ENCODE assay signal across 35 cellular contexts in the genomic region with DNA sequence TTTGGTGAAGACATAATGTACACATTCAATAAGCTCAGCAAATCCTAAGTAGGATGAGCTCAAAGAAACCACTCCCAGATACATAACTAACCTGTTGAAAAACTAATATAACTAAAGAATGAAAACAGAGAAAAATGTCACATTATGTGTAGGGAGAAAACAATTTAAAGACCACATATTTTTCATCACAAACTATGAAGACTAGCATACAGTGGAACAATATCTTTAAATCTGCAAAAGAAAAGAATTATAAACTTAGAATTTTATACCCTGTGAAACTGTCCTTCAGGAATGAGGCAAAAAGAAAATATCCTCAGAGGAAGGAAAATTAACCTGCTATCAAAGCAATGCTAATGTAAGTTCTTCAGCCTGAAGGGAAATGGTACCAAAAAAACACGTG.
DNase-seq lines count a peak whose midpoint lies in the region; ATAC-seq, FAIRE-seq and TF ChIP-seq lines count a peak whose summit lies in the region.
"Had no signal": no experiment of that assay in that cellular context is flagged by ENCODE, and none has a peak within 500 bp of the region (broad histone marks: within the 10 kb centered on the region; RNA-seq: fewer than 3 reads in every experiment).

No MANE protein-coding gene starts in this region.

- no peak for ATAC-seq in HepG2
- ATAC-seq in right lobe of liver = no peak
- no peak for ATAC-seq in GM12878
- no peak for ATAC-seq in K562
- ATAC-seq: A549; CD8-positive, alpha-beta T cell had no signal

- H3K4me1 ChIP-seq in HepG2 (ENCODE audit: insufficient read depth, low read length) = peaks cover 20% of the 10 kb centered on the region
- no peaks in the 10 kb centered on the region for H3K4me1 ChIP-seq in right lobe of liver
- peaks cover 3% of the 10 kb centered on the region; the same call in 1 of the 2 replicates for H3K4me1 ChIP-seq in GM12878 (ENCODE audit: control insufficient read depth, insufficient read depth, low read length)
- H3K4me1 ChIP-seq in K562 (replicated peaks in 1 of 2; ENCODE audit: control insufficient read depth in 2 of 2, insufficient read depth in 2 of 2, low read length in 2 of 2) = no peaks in the 10 kb centered on the region
- no peaks in the 10 kb centered on the region for H3K4me1 ChIP-seq in left ventricle myocardium inferior
- H3K4me1 ChIP-seq: A549, BE2C, BLaER1, Caco-2 had no signal

- TF ChIP-seq POLR2A in HepG2 (IDR thresholded peaks at IDR 0.05; ENCODE audit: insufficient read depth in 1 of 2, low read depth in 2 of 2, low read length in 2 of 2) (no peak), right lobe of liver (IDR thresholded peaks at IDR 0.05) (no peak), GM12878 (IDR thresholded peaks at IDR 0.05; ENCODE audit: low read depth, low read length) (no peak), K562 (conservative IDR thresholded peaks at IDR 0.05) (no peak)

- RAD21 ChIA-PET in GM12878 (lab: Charles Lee; ENCODE audit: unreplicated experiment) = no interaction called here

- H3K27me3 ChIP-seq in HepG2 (ENCODE audit: control insufficient read depth in 1 of 2, insufficient read depth in 2 of 2, low read length in 2 of 2) (no peaks in the 10 kb centered on the region), right lobe of liver (no peaks in the 10 kb centered on the region), GM12878 (replicated peaks in 1 of 2; ENCODE audit: control insufficient read depth in 2 of 2, insufficient read depth in 2 of 2, low read length in 1 of 2) (no peaks in the 10 kb centered on the region), K562 (ENCODE audit: control insufficient read depth in 2 of 2, insufficient read depth in 2 of 2, low read length in 2 of 2) (no peaks in the 10 kb centered on the region), left ventricle myocardium inferior (ENCODE audit: low read depth) (peaks cover 6% of the 10 kb centered on the region)
- H3K27me3 ChIP-seq: BE2C; BLaER1; BLaER1 treated with 17β-estradiol and CSF1 and Interleukin-3, amounts not matched to agents 10 nM and 100 nM had no signal

- H3K9me3 ChIP-seq in HepG2 (ENCODE audit: low read length) = peaks cover 10% of the 10 kb centered on the region
- no peaks in the 10 kb centered on the region for H3K9me3 ChIP-seq in right lobe of liver
- peaks cover 26% of the 10 kb centered on the region for H3K9me3 ChIP-seq in GM12878 (replicated peaks; ENCODE audit: control insufficient read depth, insufficient read depth, low read length)
- no peaks in the 10 kb centered on the region for H3K9me3 ChIP-seq in K562 (replicated peaks; ENCODE audit: control insufficient read depth, insufficient read depth, low read depth, low read length)
- H3K9me3 ChIP-seq in left ventricle myocardium inferior (replicated peaks) = peaks cover 27% of the 10 kb centered on the region
- H3K9me3 ChIP-seq: BE2C had no signal

- no peak overlapping the region for H3K9ac ChIP-seq in HepG2 (ENCODE audit: insufficient read depth, low read depth, low read length)
- no peak overlapping the region for H3K9ac ChIP-seq in GM12878 (ENCODE audit: control insufficient read depth, insufficient read depth, low read length)
- no peak overlapping the region for H3K9ac ChIP-seq in K562 (ENCODE audit: insufficient read depth in 1 of 2, low read depth in 2 of 2, low read length in 2 of 2)
- H3K9ac ChIP-seq: BLaER1; BLaER1 treated with 17β-estradiol and CSF1 and Interleukin-3, amounts not matched to agents 10 nM and 100 nM had no signal

- intact Hi-C loops in HepG2 (cut with micrococcal nuclease; ENCODE audit: unreplicated experiment) (no loop called here), right lobe of liver (cut with DNase I) (no loop called here), GM12878 (cut with micrococcal nuclease; ENCODE audit: unreplicated experiment) (no loop called here), K562 (cut with micrococcal nuclease) (no loop called here), left ventricle myocardium inferior (cut with micrococcal nuclease) (no loop called here)

- no peak for TF ChIP-seq CTCF in HepG2 (CRISPR knock-in tag; IDR thresholded peaks at IDR 0.05)
- TF ChIP-seq CTCF in right lobe of liver (IDR thresholded peaks at IDR 0.05) = no peak
- no peak for TF ChIP-seq CTCF in GM12878 (IDR thresholded peaks at IDR 0.05 in 2 of 3, conservative IDR thresholded peaks at IDR 0.05 in 1 of 3; ENCODE audit: control insufficient read depth in 2 of 3, extremely low read depth in 1 of 3, insufficient read depth in 1 of 3, low read depth in 3 of 3, low read length in 3 of 3)
- TF ChIP-seq CTCF in K562 (IDR thresholded peaks at IDR 0.05 in 2 of 3, conservative IDR thresholded peaks at IDR 0.05 in 1 of 3; ENCODE audit: insufficient read depth in 2 of 3, low read depth in 1 of 3, low read length in 3 of 3) = no peak
- no peak for TF ChIP-seq CTCF in left ventricle myocardium inferior (IDR thresholded peaks at IDR 0.05; ENCODE audit: borderline replicate concordance)

- POLR2A ChIA-PET in HepG2 (lab: Yijun Ruan, JAX) (no interaction called here), GM12878 (lab: Charles Lee) (no interaction called here), K562 (lab: Yijun Ruan, JAX) (no interaction called here)

- H3K4me2 ChIP-seq in HepG2 (ENCODE audit: low read depth, low read length) (no peak overlapping the region), GM12878 (ENCODE audit: control insufficient read depth, insufficient read depth) (no peak overlapping the region), K562 (ENCODE audit: insufficient read depth, low read length) (no peak overlapping the region)
- H3K4me2 ChIP-seq: A549; BLaER1; BLaER1 treated with 17β-estradiol and CSF1 and Interleukin-3, amounts not matched to agents 10 nM and 100 nM had no signal

- H3K27ac ChIP-seq in HepG2 (ENCODE audit: extremely low read length, insufficient read depth, low read length) = no peak overlapping the region
- no peak overlapping the region for H3K27ac ChIP-seq in right lobe of liver
- no peak overlapping the region for H3K27ac ChIP-seq in GM12878 (ENCODE audit: control insufficient read depth, insufficient read depth)
- no peak overlapping the region for H3K27ac ChIP-seq in K562 (ENCODE audit: extremely low read depth, low read depth, low read length)
- no peak overlapping the region for H3K27ac ChIP-seq in left ventricle myocardium inferior (replicated peaks)
- H3K27ac ChIP-seq: 22Rv1; A549; BLaER1; BLaER1 treated with 17β-estradiol and CSF1 and Interleukin-3, amounts not matched to agents 10 nM and 100 nM; C4-2B had no signal

- SMC1A ChIA-PET in GM12878 (lab: Charles Lee; ENCODE audit: uncharacterized antibody, unreplicated experiment) = interaction anchor here (1.0 kb wide), 1 partner anchor 24 kb away, joined by 4 read pairs; no protein-coding TSS in a partner anchor

- 71% methylated on average over 1 of the region's 1 CpG for WGBS in HepG2 (ENCODE audit: low lambda C conversion rate)
- 60% methylated on average over 1 of the region's 1 CpG for WGBS in right lobe of liver (ENCODE audit: insufficient coverage, low coverage, low lambda C conversion rate, missing lambda C conversion rate)
- 0% methylated on average over 1 of the region's 1 CpG for WGBS in GM12878 (ENCODE audit: insufficient coverage, insufficient replicate concordance, low lambda C conversion rate, missing lambda C conversion rate)
- 5% methylated on average over 1 of the region's 1 CpG for WGBS in K562 (ENCODE audit: insufficient coverage, low coverage, missing lambda C conversion rate)

- H4K20me1 ChIP-seq in HepG2 (ENCODE audit: insufficient read depth, low read length) (no peaks in the 10 kb centered on the region), GM12878 (ENCODE audit: control insufficient read depth, insufficient read depth) (no peaks in the 10 kb centered on the region), K562 (replicated peaks; ENCODE audit: control insufficient read depth, insufficient read depth, low read length) (no peaks in the 10 kb centered on the region)
- H4K20me1 ChIP-seq: BLaER1; BLaER1 treated with 17β-estradiol and CSF1 and Interleukin-3, amounts not matched to agents 10 nM and 100 nM had no signal

- no peak for DNase-seq in HepG2 (ENCODE audit: low spot score)
- DNase-seq in right lobe of liver = no peak
- peak; percentile 42 for DNase-seq in OCI-M1 (lab: John Stamatoyannopoulos, UW)
- DNase-seq in GM12878 (ENCODE audit: low read depth, low spot score) = no peak
- no peak for DNase-seq in K562 (ENCODE audit: extremely low read depth in 1 of 4, low spot score in 3 of 4)
- DNase-seq in left ventricle myocardium inferior = no peak
- DNase-seq in RPMI8226 = no peak
- no peak for DNase-seq in inferior parietal cortex (ENCODE audit: extremely low spot score)
- DNase-seq: 8988T; ACHN; AML-193; BE2C; C1 segment of cervical spinal cord; Caco-2; Calu3; CD4-positive, alpha-beta memory T cell; CD4-positive, alpha-beta T cell; CD4-positive, CD25-positive, alpha-beta regulatory T cell; CD8-positive, alpha-beta memory T cell; CD8-positive, alpha-beta T cell; COR-L47; DMS 273 treated with DMSO at 0.1 percent for 48 hours; DMS153; DMS53; DMS79; DMS79 treated with DMSO at 0.1 percent for 48 hours; DND-41; EL had no signal

- H3K79me2 ChIP-seq in HepG2 (ENCODE audit: insufficient read depth, low read length) (no peaks in the 10 kb centered on the region), GM12878 (ENCODE audit: control insufficient read depth, insufficient read depth, low read length) (peaks cover 14% of the 10 kb centered on the region), K562 (ENCODE audit: control insufficient read depth, insufficient read depth, low read length) (no peaks in the 10 kb centered on the region)

- H3K36me3 ChIP-seq in HepG2 (replicated peaks in 1 of 2; ENCODE audit: control insufficient read depth in 1 of 2, insufficient read depth in 2 of 2, low read length in 2 of 2) = no peaks in the 10 kb centered on the region; a peak in 1 of 5 replicates
- H3K36me3 ChIP-seq in right lobe of liver = no peaks in the 10 kb centered on the region
- H3K36me3 ChIP-seq in GM12878 (ENCODE audit: control insufficient read depth in 2 of 2, insufficient read depth in 2 of 2, low read length in 1 of 2) = peaks cover 0 to 9% of the 10 kb centered on the region in 2 experiments; a peak in 2 of 4 replicates
- H3K36me3 ChIP-seq in K562 (ENCODE audit: control insufficient read depth, insufficient read depth, low read length) = no peaks in the 10 kb centered on the region
- H3K36me3 ChIP-seq in left ventricle myocardium inferior = no peaks in the 10 kb centered on the region
- H3K36me3 ChIP-seq: BE2C; BLaER1; BLaER1 treated with 17β-estradiol and CSF1 and Interleukin-3, amounts not matched to agents 10 nM and 100 nM had no signal

- H2AFZ ChIP-seq in HepG2 (ENCODE audit: low read length) = no peak overlapping the region
- no peak overlapping the region for H2AFZ ChIP-seq in GM12878 (ENCODE audit: control insufficient read depth, low read depth, low read length)
- no peak overlapping the region for H2AFZ ChIP-seq in K562 (ENCODE audit: low read depth, low read length)

- H3K9me1 ChIP-seq in K562 (ENCODE audit: control insufficient read depth, insufficient read depth, low read length) = no peaks in the 10 kb centered on the region

- H3K4me3 ChIP-seq in HepG2 (replicated peaks in 1 of 3; ENCODE audit: insufficient read depth in 1 of 3, low read depth in 2 of 3, low read length in 3 of 3) (no peak overlapping the region), right lobe of liver (no peak overlapping the region), GM12878 (no peak overlapping the region), K562 (no peak overlapping the region), left ventricle myocardium inferior (no peak overlapping the region)
- H3K4me3 ChIP-seq: A549; BLaER1; BLaER1 treated with 17β-estradiol and CSF1 and Interleukin-3, amounts not matched to agents 10 nM and 100 nM had no signal

- TF ChIP-seq RAD21 in HepG2 (CRISPR knock-in tag; IDR thresholded peaks at IDR 0.05) = no peak
- TF ChIP-seq RAD21 in GM12878 (IDR thresholded peaks at IDR 0.05; ENCODE audit: insufficient read depth, low read depth, low read length) = no peak
- no peak for TF ChIP-seq RAD21 in K562 (CRISPR knock-in tag; conservative IDR thresholded peaks at IDR 0.05 in 1 of 2, IDR thresholded peaks at IDR 0.05 in 1 of 2)

- CTCF ChIA-PET in HepG2 (lab: Yijun Ruan, JAX; ENCODE audit: low intra/inter-chr PET ratio, low total read pairs) = no interaction called here
- CTCF ChIA-PET in GM12878 (lab: Yijun Ruan, JAX) = no interaction called here
- CTCF ChIA-PET in K562 (lab: Yijun Ruan, JAX; ENCODE audit: low intra/inter-chr PET ratio) = no interaction called here

- in situ Hi-C loops in HepG2 (cut with HindIII; ENCODE audit: extremely low pct_ligation_motif_present, low pct_unique_long_range_greater_than_20kb) = no loop called here
- in situ Hi-C loops in GM12878 (cut with MboI) = no loop called here
- in situ Hi-C loops in K562 (cut with MboI) = no loop called here

- FAIRE-seq in HepG2 (lab: Jason Lieb, UNC) = no peak
- no peak for FAIRE-seq in GM12878 (lab: Jason Lieb, UNC)
- FAIRE-seq in K562 (lab: Jason Lieb, UNC) = no peak
- FAIRE-seq: A204.1, A549, D721Med had no signal

- BruUV-seq in HepG2 (replicated peaks; lab: Mats Ljungman, UMichigan) = no TSS peak
- no TSS peak for BruUV-seq in GM12878 (replicated peaks; lab: Mats Ljungman, UMichigan)
- no TSS peak for BruUV-seq in K562 (replicated peaks; lab: Mats Ljungman, UMichigan)

- no peak for TF ChIP-seq EP300 in HepG2 (IDR thresholded peaks at IDR 0.05; ENCODE audit: low read depth in 2 of 2, low read length in 2 of 2)
- no peak for TF ChIP-seq EP300 in HepG2 (CRISPR knock-in tag; IDR thresholded peaks at IDR 0.05; ENCODE audit: borderline replicate concordance)
- no peak for TF ChIP-seq EP300 in GM12878 (IDR thresholded peaks at IDR 0.05; ENCODE audit: borderline replicate concordance in 1 of 2, control insufficient read depth in 1 of 2, low read depth in 2 of 2, low read length in 2 of 2)
- TF ChIP-seq EP300 in K562 (IDR thresholded peaks at IDR 0.05; ENCODE audit: low read length) = no peak
